24 cellular contexts compared by ENCODE assay signal in the genomic region with DNA sequence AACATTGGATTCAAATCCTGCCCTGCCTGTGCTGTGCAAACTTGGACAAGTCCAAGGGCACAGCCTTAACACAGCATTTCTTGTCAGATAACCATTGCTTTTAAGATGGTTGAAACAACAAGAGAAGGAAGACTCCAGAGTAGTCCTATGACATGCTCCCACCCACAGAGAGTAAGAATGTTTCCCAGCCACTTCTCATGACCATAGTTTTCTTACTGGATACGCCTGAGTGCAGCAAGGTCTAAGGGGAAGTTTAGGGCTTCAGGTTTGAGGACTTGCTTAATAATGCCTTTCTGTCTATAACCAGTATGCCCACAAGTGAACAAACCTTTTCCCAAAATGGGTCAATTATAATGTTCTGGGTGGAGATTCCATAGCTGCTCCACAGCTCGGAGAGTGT.
DNase-seq lines count a peak whose midpoint lies in the region; ATAC-seq, FAIRE-seq and TF ChIP-seq lines count a peak whose summit lies in the region.
"Had no signal": no experiment of that assay in that cellular context is flagged by ENCODE, and none has a peak within 500 bp of the region (broad histone marks: within the 10 kb centered on the region; RNA-seq: fewer than 3 reads in every experiment).

No MANE protein-coding gene starts in this region.

- no TSS peak for BruUV-seq in GM12878 (replicated peaks; lab: Mats Ljungman, UMichigan)

- H3K4me1 ChIP-seq in GM12878 (ENCODE audit: control insufficient read depth, insufficient read depth, low read length): peaks cover 29% of the 10 kb centered on the region
- H3K4me1 ChIP-seq: Peyer's patch had no signal

- H3K4me3 ChIP-seq in GM12878: no peak overlapping the region
- H3K4me3 ChIP-seq: BLaER1, MG63, Peyer's patch had no signal

- no peak for TF ChIP-seq RAD21 in GM12878 (IDR thresholded peaks at IDR 0.05; ENCODE audit: insufficient read depth, low read depth, low read length)

- H3K27me3 ChIP-seq in GM12878 (replicated peaks in 1 of 2; ENCODE audit: control insufficient read depth in 2 of 2, insufficient read depth in 2 of 2, low read length in 1 of 2): no peaks in the 10 kb centered on the region
- H3K27me3 ChIP-seq: BLaER1, MG63, Peyer's patch had no signal

- RAD21 ChIA-PET in GM12878 (lab: Charles Lee; ENCODE audit: unreplicated experiment): interaction anchor here (1.9 kb wide), 1 partner anchor 48 kb away, joined by 6 read pairs; no protein-coding TSS in a partner anchor

- H3K27ac ChIP-seq in GM12878 (ENCODE audit: control insufficient read depth, insufficient read depth): 0 out of 2 replicates have a peak overlapping the region, but pooled peaks have one; percentile 1
- H3K27ac ChIP-seq: 22Rv1, BLaER1, Peyer's patch had no signal

- SMC1A ChIA-PET in GM12878 (lab: Charles Lee; ENCODE audit: uncharacterized antibody, unreplicated experiment): interaction anchor here (0.6 to 4.2 kb wide), 11 partner anchors 13 to 223 kb away, joined by 3 to 30 read pairs (median 3); no protein-coding TSS in a partner anchor

- no peaks in the 10 kb centered on the region for H3K79me2 ChIP-seq in GM12878 (ENCODE audit: control insufficient read depth, insufficient read depth, low read length)

- CTCF ChIA-PET in GM10248 (lab: Yijun Ruan, JAX) (interaction anchor here (0.9 to 1.6 kb wide), 3 partner anchors 16 to 105 kb away, joined by 3 to 5 read pairs (median 3); no protein-coding TSS in a partner anchor), GM12878 (lab: Yijun Ruan, JAX) (interaction anchor here (1.2 to 1.9 kb wide), 2 partner anchors 37 to 129 kb away, joined by 3 to 6 read pairs; no protein-coding TSS in a partner anchor)

- H3K4me2 ChIP-seq in GM12878 (ENCODE audit: control insufficient read depth, insufficient read depth): no peak overlapping the region
- H3K4me2 ChIP-seq: BLaER1 had no signal

- in situ Hi-C loops in GM12878 (cut with MboI): no loop called here

- ATAC-seq in GM21423 (IDR thresholded peaks at IDR 0.05; ENCODE audit: unreplicated experiment) (peak; percentile 26), HG02973 (IDR thresholded peaks at IDR 0.05; ENCODE audit: unreplicated experiment) (peak; percentile 25), GM12878 (peak; percentile 15), GM18858 (IDR thresholded peaks at IDR 0.05; ENCODE audit: unreplicated experiment) (no peak)
- ATAC-seq: HepG2 had no signal

- POLR2A ChIA-PET in GM10248 (lab: Yijun Ruan, JAX) (no interaction called here), GM12878 (lab: Charles Lee) (no interaction called here)

- no peaks in the 10 kb centered on the region for H3K36me3 ChIP-seq in GM12878 (ENCODE audit: control insufficient read depth in 2 of 2, insufficient read depth in 2 of 2, low read length in 1 of 2)
- H3K36me3 ChIP-seq: BLaER1, MG63, Peyer's patch had no signal

- no peak for TF ChIP-seq EP300 in GM12878 (IDR thresholded peaks at IDR 0.05; ENCODE audit: borderline replicate concordance in 1 of 2, control insufficient read depth in 1 of 2, low read depth in 2 of 2, low read length in 2 of 2)

- 38% methylated on average over 2 of the region's 2 CpGs for WGBS in GM12878 (ENCODE audit: insufficient coverage, insufficient replicate concordance, low lambda C conversion rate, missing lambda C conversion rate)

- H3K9ac ChIP-seq in GM12878 (ENCODE audit: control insufficient read depth, insufficient read depth, low read length): no peak overlapping the region
- H3K9ac ChIP-seq: BLaER1 had no signal

- TF ChIP-seq POLR2A in GM12878 (IDR thresholded peaks at IDR 0.05; ENCODE audit: low read depth, low read length): no peak

- TF ChIP-seq CTCF in GM10248 (IDR thresholded peaks at IDR 0.05; ENCODE audit: control extremely low read depth, extremely low read depth, low read depth, missing control alignments) (no peak), GM12878 (IDR thresholded peaks at IDR 0.05 in 2 of 3, conservative IDR thresholded peaks at IDR 0.05 in 1 of 3; ENCODE audit: control insufficient read depth in 2 of 3, extremely low read depth in 1 of 3, insufficient read depth in 1 of 3, low read depth in 3 of 3, low read length in 3 of 3) (no peak)

- no peak overlapping the region for H2AFZ ChIP-seq in GM12878 (ENCODE audit: control insufficient read depth, low read depth, low read length)

- intact Hi-C loops in GM12878 (cut with micrococcal nuclease; ENCODE audit: unreplicated experiment): loop anchor here (5.0 kb wide), 1 partner anchor 157 kb away; no protein-coding TSS in a partner anchor

- no peaks in the 10 kb centered on the region for H3K9me3 ChIP-seq in GM12878 (replicated peaks; ENCODE audit: control insufficient read depth, insufficient read depth, low read length)
- H3K9me3 ChIP-seq: BLaER1, MG63, Peyer's patch had no signal

- DNase-seq in GM10248 (ENCODE audit: extremely low spot score): peak; percentile 26
- DNase-seq in GM12878 (ENCODE audit: low read depth, low spot score): no peak
- DNase-seq in hepatic stellate cell (ENCODE audit: low spot score): no peak
- no peak for DNase-seq in SK-N-DZ (ENCODE audit: low spot score)
- no peak for DNase-seq in retina
- DNase-seq: CD8-positive, alpha-beta memory T cell; DND-41; GDM1; GOT3; MG63; NCI-H1105 treated with DMSO at 0.1 percent for 48 hours; NCI-H187 treated with DMSO at 0.1 percent for 48 hours; NCI-H2171; NCI-H510A; NCI-H82; Peyer's patch; SHP77; T-helper 2 cell had no signal

- H4K20me1 ChIP-seq in GM12878 (ENCODE audit: control insufficient read depth, insufficient read depth): no peaks in the 10 kb centered on the region
- H4K20me1 ChIP-seq: BLaER1 had no signal

- FAIRE-seq in GM12878 (lab: Jason Lieb, UNC): no peak
- FAIRE-seq: HepG2 had no signal

TF ChIP-seq in GM12878, 131 proteins besides CTCF, POLR2A, EP300 and RAD21 (continues in another document):
- TF ChIP-seq LARP7 (IDR thresholded peaks at IDR 0.05) (no peak), FOXM1 (IDR thresholded peaks at IDR 0.05; ENCODE audit: low read depth, low read length) (no peak), MXI1 (IDR thresholded peaks at IDR 0.05; ENCODE audit: low read depth, low read length) (no peak), BRCA1 (IDR thresholded peaks at IDR 0.05; ENCODE audit: low read depth, low read length) (no peak), NR2C1 (IDR thresholded peaks at IDR 0.05) (no peak), CREB1 (IDR thresholded peaks at IDR 0.05; ENCODE audit: low read depth) (no peak), RBBP5 (conservative IDR thresholded peaks at IDR 0.05) (no peak), MTA3 (IDR thresholded peaks at IDR 0.05; ENCODE audit: borderline replicate concordance, low read length) (peak; percentile 50; the same call in 1 of the 2 replicates), FOXK2 (IDR thresholded peaks at IDR 0.05) (no peak), SMARCA5 (IDR thresholded peaks at IDR 0.05) (no peak), NFYA (IDR thresholded peaks at IDR 0.05; ENCODE audit: borderline replicate concordance, low read depth, low read length) (no peak), SUZ12 (IDR thresholded peaks at IDR 0.05; ENCODE audit: unreplicated experiment) (no peak), ZNF24 (IDR thresholded peaks at IDR 0.05) (no peak), ESRRA (IDR thresholded peaks at IDR 0.05; ENCODE audit: low read length) (no peak), RUNX3 (IDR thresholded peaks at IDR 0.05; ENCODE audit: low read length) (peak; percentile 40; the same call in 1 of the 2 replicates)
- TF ChIP-seq, protein P1, sequence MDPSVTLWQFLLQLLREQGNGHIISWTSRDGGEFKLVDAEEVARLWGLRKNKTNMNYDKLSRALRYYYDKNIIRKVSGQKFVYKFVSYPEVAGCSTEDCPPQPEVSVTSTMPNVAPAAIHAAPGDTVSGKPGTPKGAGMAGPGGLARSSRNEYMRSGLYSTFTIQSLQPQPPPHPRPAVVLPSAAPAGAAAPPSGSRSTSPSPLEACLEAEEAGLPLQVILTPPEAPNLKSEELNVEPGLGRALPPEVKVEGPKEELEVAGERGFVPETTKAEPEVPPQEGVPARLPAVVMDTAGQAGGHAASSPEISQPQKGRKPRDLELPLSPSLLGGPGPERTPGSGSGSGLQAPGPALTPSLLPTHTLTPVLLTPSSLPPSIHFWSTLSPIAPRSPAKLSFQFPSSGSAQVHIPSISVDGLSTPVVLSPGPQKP (IDR thresholded peaks at IDR 0.05; ENCODE audit: low read depth, low read length): no peak
- TF ChIP-seq, protein P2, sequence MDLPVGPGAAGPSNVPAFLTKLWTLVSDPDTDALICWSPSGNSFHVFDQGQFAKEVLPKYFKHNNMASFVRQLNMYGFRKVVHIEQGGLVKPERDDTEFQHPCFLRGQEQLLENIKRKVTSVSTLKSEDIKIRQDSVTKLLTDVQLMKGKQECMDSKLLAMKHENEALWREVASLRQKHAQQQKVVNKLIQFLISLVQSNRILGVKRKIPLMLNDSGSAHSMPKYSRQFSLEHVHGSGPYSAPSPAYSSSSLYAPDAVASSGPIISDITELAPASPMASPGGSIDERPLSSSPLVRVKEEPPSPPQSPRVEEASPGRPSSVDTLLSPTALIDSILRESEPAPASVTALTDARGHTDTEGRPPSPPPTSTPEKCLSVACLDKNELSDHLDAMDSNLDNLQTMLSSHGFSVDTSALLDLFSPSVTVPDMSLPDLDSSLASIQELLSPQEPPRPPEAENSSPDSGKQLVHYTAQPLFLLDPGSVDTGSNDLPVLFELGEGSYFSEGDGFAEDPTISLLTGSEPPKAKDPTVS (IDR thresholded peaks at IDR 0.05; ENCODE audit: low read depth, low read length): no peak
- TF ChIP-seq, protein P3, sequence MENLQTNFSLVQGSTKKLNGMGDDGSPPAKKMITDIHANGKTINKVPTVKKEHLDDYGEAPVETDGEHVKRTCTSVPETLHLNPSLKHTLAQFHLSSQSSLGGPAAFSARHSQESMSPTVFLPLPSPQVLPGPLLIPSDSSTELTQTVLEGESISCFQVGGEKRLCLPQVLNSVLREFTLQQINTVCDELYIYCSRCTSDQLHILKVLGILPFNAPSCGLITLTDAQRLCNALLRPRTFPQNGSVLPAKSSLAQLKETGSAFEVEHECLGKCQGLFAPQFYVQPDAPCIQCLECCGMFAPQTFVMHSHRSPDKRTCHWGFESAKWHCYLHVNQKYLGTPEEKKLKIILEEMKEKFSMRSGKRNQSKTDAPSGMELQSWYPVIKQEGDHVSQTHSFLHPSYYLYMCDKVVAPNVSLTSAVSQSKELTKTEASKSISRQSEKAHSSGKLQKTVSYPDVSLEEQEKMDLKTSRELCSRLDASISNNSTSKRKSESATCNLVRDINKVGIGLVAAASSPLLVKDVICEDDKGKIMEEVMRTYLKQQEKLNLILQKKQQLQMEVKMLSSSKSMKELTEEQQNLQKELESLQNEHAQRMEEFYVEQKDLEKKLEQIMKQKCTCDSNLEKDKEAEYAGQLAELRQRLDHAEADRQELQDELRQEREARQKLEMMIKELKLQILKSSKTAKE (IDR thresholded peaks at IDR 0.05; ENCODE audit: low read depth, poor library complexity, severe bottlenecking): no peak
